In the genomic region with DNA sequence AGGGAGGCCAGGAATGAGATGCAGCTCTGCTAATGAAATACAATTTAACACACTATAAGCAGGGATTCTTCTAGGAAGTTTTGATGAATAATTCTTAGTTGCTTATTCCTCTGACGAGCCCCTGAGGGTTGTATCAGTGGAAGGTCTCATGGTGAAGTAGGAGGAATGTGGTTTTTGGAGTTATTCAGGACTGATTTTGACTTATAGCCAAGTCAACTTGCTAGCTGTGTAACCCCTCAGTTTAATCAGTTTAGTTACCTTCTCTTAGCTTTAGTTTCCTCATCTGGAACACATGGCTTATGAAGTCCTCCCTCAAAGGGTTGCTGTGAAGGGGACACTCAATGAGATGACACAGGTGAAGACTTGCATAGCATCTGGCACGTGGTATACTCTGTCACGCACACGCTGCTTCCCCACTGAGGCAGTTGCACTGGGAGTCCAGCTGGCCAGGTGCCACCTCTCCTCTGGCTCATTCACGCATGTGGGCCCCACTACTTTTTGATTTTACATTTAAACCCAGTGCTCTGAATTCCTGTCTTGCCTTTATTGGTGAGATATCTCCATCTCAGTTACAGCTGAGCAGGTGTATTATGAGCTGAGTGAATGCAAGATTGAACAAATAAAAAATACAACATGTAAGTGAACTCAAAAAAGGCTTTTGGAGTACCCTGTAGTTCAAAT, we compare ENCODE assay signal across 22 cellular contexts.
DNase-seq lines count a peak whose midpoint lies in the region; ATAC-seq and TF ChIP-seq lines count a peak whose summit lies in the region.
"Had no signal": no experiment of that assay in that cellular context is flagged by ENCODE, and none has a peak within 500 bp of the region (broad histone marks: within the 10 kb centered on the region; RNA-seq: fewer than 3 reads in every experiment).

No MANE protein-coding gene starts in this region.

- no peak for ATAC-seq in IMR-90 (ENCODE audit: low read depth)
- ATAC-seq in PC-3: no peak
- ATAC-seq in HG03469 (IDR thresholded peaks at IDR 0.05; ENCODE audit: unreplicated experiment): no peak
- no peak for ATAC-seq in GM19351 (IDR thresholded peaks at IDR 0.05; ENCODE audit: unreplicated experiment)
- ATAC-seq: left lobe of liver; stimulated activated naive B cell treated with anti-CD40 and anti-IgM and Interleukin-4, amounts not matched to agents 10 μg/mL and 1 μg/mL and 100 μg/mL, for 72 hours had no signal

- H4K8ac ChIP-seq in IMR-90 (ENCODE audit: low read depth in 2 of 2, low read length in 2 of 2): no peak overlapping the region

- no peak overlapping the region for H2BK20ac ChIP-seq in IMR-90 (ENCODE audit: low read depth, low read length)

- H4K91ac ChIP-seq in IMR-90 (ENCODE audit: insufficient read depth, low read depth, low read length): no peak overlapping the region

- peak overlapping the region; percentile 70; the same call in 1 of the 2 replicates for H2AK5ac ChIP-seq in IMR-90 (ENCODE audit: low read depth, low read length)

- no TSS peak for BruUV-seq in IMR-90 (replicated peaks; lab: Mats Ljungman, UMichigan)
- no TSS peak for BruUV-seq in PC-3 (replicated peaks; lab: Mats Ljungman, UMichigan)

- H4K20me1 ChIP-seq in IMR-90 (ENCODE audit: insufficient read depth, low read length): no peaks in the 10 kb centered on the region
- H4K20me1 ChIP-seq in PC-3 (ENCODE audit: low read length): no peaks in the 10 kb centered on the region
- H4K20me1 ChIP-seq: BLaER1 had no signal

- H3K4me1 ChIP-seq in IMR-90 (ENCODE audit: control insufficient read depth, insufficient read depth, low read length) (peaks cover 3% of the 10 kb centered on the region; the same call in 1 of the 2 replicates), PC-3 (ENCODE audit: insufficient read depth, low read length) (peaks cover 14% of the 10 kb centered on the region)
- H3K4me1 ChIP-seq: BLaER1, parathyroid adenoma had no signal

- no peak overlapping the region for H3K56ac ChIP-seq in IMR-90 (ENCODE audit: extremely low read depth, insufficient read depth, low read length)

- H2BK5ac ChIP-seq in IMR-90 (ENCODE audit: low read depth, low read length, poor library complexity, severe bottlenecking): no peak overlapping the region

- H3K4me2 ChIP-seq in IMR-90 (ENCODE audit: low read depth, low read length) (no peak overlapping the region), PC-3 (ENCODE audit: low read length) (no peak overlapping the region)
- H3K4me2 ChIP-seq: BLaER1 had no signal

- CTCF ChIA-PET in IMR-90 (lab: Yijun Ruan, JAX) (no interaction called here), PC-3 (lab: Charles Lee) (no interaction called here)

- H3K4ac ChIP-seq in IMR-90 (ENCODE audit: low read depth, low read length): no peak overlapping the region

- no peak overlapping the region for H2AK9ac ChIP-seq in IMR-90 (replicated peaks; ENCODE audit: low read depth, low read length, poor library complexity)

- no peak for TF ChIP-seq CTCF in IMR-90 (conservative IDR thresholded peaks at IDR 0.05; ENCODE audit: low read depth, low read length)
- TF ChIP-seq CTCF in PC-3 (conservative IDR thresholded peaks at IDR 0.05; ENCODE audit: low read depth, low read length): no peak
- TF ChIP-seq CTCF in mesothelial cell of epicardium (IDR thresholded peaks at IDR 0.05; ENCODE audit: unreplicated experiment): no peak

- H3K36me3 ChIP-seq in IMR-90 (ENCODE audit: control insufficient read depth, insufficient read depth, low read length): no peaks in the 10 kb centered on the region
- no peaks in the 10 kb centered on the region for H3K36me3 ChIP-seq in PC-3 (ENCODE audit: low read depth, low read length)
- H3K36me3 ChIP-seq: BLaER1, spleen, transverse colon had no signal

- intact Hi-C loops in IMR-90 (cut with micrococcal nuclease) (loop anchor here (5.0 kb wide), 1 partner anchor 111 kb away; no protein-coding TSS in a partner anchor), PC-3 (cut with micrococcal nuclease) (no loop called here)

- H2BK15ac ChIP-seq in IMR-90 (ENCODE audit: low read depth, low read length): peak overlapping the region; percentile 70; the same call in 1 of the 3 replicates

- H3K36me3 Mint-ChIP-seq in mesothelial cell of epicardium: no peaks in the 10 kb centered on the region
- H3K36me3 Mint-ChIP-seq: stimulated activated naive B cell treated with anti-CD40 and anti-IgM and Interleukin-4, amounts not matched to agents 10 μg/mL and 1 μg/mL and 100 μg/mL, for 72 hours had no signal

- no CpG with 5 or more reads among the region's 5 CpGs for WGBS in IMR-90 (ENCODE audit: extremely low coverage in 2 of 2, insufficient read length in 1 of 2), 2 experiments

- no peak overlapping the region for H2AFZ ChIP-seq in IMR-90 (replicated peaks; ENCODE audit: low read length, poor library complexity)
- no peak overlapping the region for H2AFZ ChIP-seq in PC-3 (ENCODE audit: low read length)
- H2AFZ ChIP-seq: parathyroid adenoma had no signal

- no peak for TF ChIP-seq POLR2A in IMR-90 (IDR thresholded peaks at IDR 0.05; ENCODE audit: low read depth, low read length)

- H3K9me2 ChIP-seq in PC-3 (replicated peaks; ENCODE audit: low read length): no peaks in the 10 kb centered on the region

- H3K18ac ChIP-seq in IMR-90 (ENCODE audit: low read depth, low read length): no peak overlapping the region

- DNase-seq in DMS53 (lab: John Stamatoyannopoulos, UW) (peak; percentile 63), DMS53 treated with DMSO at 0.1 percent for 48 hours (lab: John Stamatoyannopoulos, UW; ENCODE audit: unreplicated experiment) (no peak), IMR-90 (no peak), PC-3 (peak; percentile 8), mesothelial cell of epicardium (ENCODE audit: low spot score in 2 of 2, unreplicated experiment in 2 of 2) (no peak), D341Med (ENCODE audit: low spot score) (no peak)
- DNase-seq: activated CD4-positive, alpha-beta T cell treated with anti-CD3 and anti-CD28 coated beads for 1 hour; activated effector memory CD4-positive, alpha-beta T cell treated with anti-CD3 and anti-CD28 coated beads, Interleukin-2, amount 50 U/mL, for 16 hours; amygdala; GOT3; NCI-H187; SIG-M5; spleen; stimulated activated naive B cell treated with anti-CD40 and anti-IgM and Interleukin-4, amounts not matched to agents 10 μg/mL and 1 μg/mL and 100 μg/mL, for 72 hours; transverse colon had no signal

- H3F3A ChIP-seq in PC-3 (ENCODE audit: low read length, unreplicated experiment): no peaks in the 10 kb centered on the region

- H3K23ac ChIP-seq in IMR-90 (ENCODE audit: low read depth, low read length): no peak overlapping the region

- H3K27ac Mint-ChIP-seq in mesothelial cell of epicardium: peak overlapping the region; percentile 91
- H3K27ac Mint-ChIP-seq: stimulated activated naive B cell treated with anti-CD40 and anti-IgM and Interleukin-4, amounts not matched to agents 10 μg/mL and 1 μg/mL and 100 μg/mL, for 72 hours; T-helper 2 cell treated with Interferon-gamma antibody and Interleukin-4, amounts not matched to agents 5 μg/mL and 100 μg/mL, for 36 hours had no signal

- H3K4me1 Mint-ChIP-seq in mesothelial cell of epicardium: peaks cover 47% of the 10 kb centered on the region
- H3K4me1 Mint-ChIP-seq: stimulated activated naive B cell treated with anti-CD40 and anti-IgM and Interleukin-4, amounts not matched to agents 10 μg/mL and 1 μg/mL and 100 μg/mL, for 72 hours had no signal

- no peak overlapping the region for H3K4me3 ChIP-seq in IMR-90 (ENCODE audit: insufficient read depth, low read depth, low read length)
- no peak overlapping the region for H3K4me3 ChIP-seq in PC-3 (ENCODE audit: low read length)
- H3K4me3 ChIP-seq: BLaER1, spleen, transverse colon had no signal

- no peaks in the 10 kb centered on the region for H3K9me3 Mint-ChIP-seq in mesothelial cell of epicardium
- H3K9me3 Mint-ChIP-seq: stimulated activated naive B cell treated with anti-CD40 and anti-IgM and Interleukin-4, amounts not matched to agents 10 μg/mL and 1 μg/mL and 100 μg/mL, for 72 hours; T-helper 2 cell treated with Interferon-gamma antibody and Interleukin-4, amounts not matched to agents 5 μg/mL and 100 μg/mL, for 36 hours had no signal

- no peak overlapping the region for H3K14ac ChIP-seq in IMR-90 (replicated peaks; ENCODE audit: low read depth, low read length)

- no peaks in the 10 kb centered on the region for H3K9me1 ChIP-seq in IMR-90 (ENCODE audit: insufficient read depth, low read length)

- no peaks in the 10 kb centered on the region for H3K79me1 ChIP-seq in IMR-90 (ENCODE audit: low read depth in 1 of 2, low read length in 2 of 2)

- H3K79me2 ChIP-seq in PC-3 (ENCODE audit: low read length): no peaks in the 10 kb centered on the region
- H3K79me2 ChIP-seq: parathyroid adenoma had no signal

- no peak overlapping the region for H3K4me3 Mint-ChIP-seq in mesothelial cell of epicardium
- H3K4me3 Mint-ChIP-seq: stimulated activated naive B cell treated with anti-CD40 and anti-IgM and Interleukin-4, amounts not matched to agents 10 μg/mL and 1 μg/mL and 100 μg/mL, for 72 hours; T-helper 2 cell treated with Interferon-gamma antibody and Interleukin-4, amounts not matched to agents 5 μg/mL and 100 μg/mL, for 36 hours had no signal

- H3K9me3 ChIP-seq in IMR-90 (ENCODE audit: control insufficient read depth, insufficient read depth, low read length) (no peaks in the 10 kb centered on the region), PC-3 (ENCODE audit: low read length) (no peaks in the 10 kb centered on the region)
- H3K9me3 ChIP-seq: BLaER1, spleen, transverse colon had no signal

- dilution Hi-C loops in IMR-90 (cut with HindIII; ENCODE audit: low sequenced_read_pairs, unreplicated experiment): no loop called here

- H2BK120ac ChIP-seq in IMR-90 (ENCODE audit: low read depth, low read length): no peak overlapping the region

- POLR2A ChIA-PET in IMR-90 (lab: Charles Lee; ENCODE audit: unreplicated experiment): no interaction called here
- POLR2A ChIA-PET in PC-3 (lab: Charles Lee; ENCODE audit: unreplicated experiment): no interaction called here

- H3K27ac ChIP-seq in IMR-90 (ENCODE audit: insufficient read depth, low read length) (no peak overlapping the region; the same call in 1 of the 2 replicates), PC-3 (ENCODE audit: low read length) (no peak overlapping the region)
- H3K27ac ChIP-seq: 22Rv1, BLaER1, parathyroid adenoma, spleen, transverse colon had no signal

- TF ChIP-seq RAD21 in IMR-90 (IDR thresholded peaks at IDR 0.05; ENCODE audit: low read length): no peak

- no peak overlapping the region for H4K5ac ChIP-seq in IMR-90 (ENCODE audit: low read depth, low read length)

- H3K27me3 ChIP-seq in IMR-90 (ENCODE audit: control insufficient read depth, insufficient read depth, low read length) (no peaks in the 10 kb centered on the region), PC-3 (ENCODE audit: low read length) (no peaks in the 10 kb centered on the region)
- H3K27me3 ChIP-seq: BLaER1, spleen, transverse colon had no signal

- H3K27me3 Mint-ChIP-seq in mesothelial cell of epicardium (ENCODE audit: low read depth): no peaks in the 10 kb centered on the region
- H3K27me3 Mint-ChIP-seq: stimulated activated naive B cell treated with anti-CD40 and anti-IgM and Interleukin-4, amounts not matched to agents 10 μg/mL and 1 μg/mL and 100 μg/mL, for 72 hours had no signal

- in situ Hi-C loops in IMR-90 (cut with MboI; ENCODE audit: low sequenced_read_pairs): no loop called here

- no peak overlapping the region for H3K9ac ChIP-seq in IMR-90 (ENCODE audit: low read depth, low read length)
- no peak overlapping the region for H3K9ac ChIP-seq in PC-3 (ENCODE audit: low read length)
- H3K9ac ChIP-seq: BLaER1, parathyroid adenoma had no signal

TF ChIP-seq in IMR-90, 13 proteins besides CTCF, POLR2A, EP300 and RAD21 (continues in another document):
- TF ChIP-seq CEBPB (IDR thresholded peaks at IDR 0.05; ENCODE audit: low read depth, low read length): no peak

Comparison
In these comparisons a context has a peak if more than half of its experiments do, and no peak if none do; other contexts are left out.
1. DNase-seq: peak in DMS53 (single experiment) and PC-3 (single experiment); none in DMS53 treated with DMSO at 0.1 percent for 48 hours (single experiment), IMR-90 (single experiment), mesothelial cell of epicardium (0 of 2) and D341Med (single experiment).